8 cellular contexts compared by ENCODE assay signal in genomic region chr1:201537966-201538617, GRCh38. TPM values are rescaled to one million over a fixed set of nuclear protein-coding genes. Genes with fewer than 3 reads are reported as not detected.
DNase-seq lines count a peak whose midpoint lies in the region; ATAC-seq and TF ChIP-seq lines count a peak whose summit lies in the region.

No MANE protein-coding gene starts in this region.

- no peak for ATAC-seq in HG03442 (IDR thresholded peaks at IDR 0.05; ENCODE audit: unreplicated experiment)

- no peaks in the 10 kb centered on the region for H3K9me3 Mint-ChIP-seq in activated CD4-positive, alpha-beta memory T cell treated with anti-CD3 and anti-CD28 coated beads for 36 hours

- intact Hi-C loops in activated CD4-positive, alpha-beta memory T cell treated with anti-CD3 and anti-CD28 coated beads for 36 hours (cut with micrococcal nuclease) = no loop called here

- no peaks in the 10 kb centered on the region for H3K36me3 ChIP-seq in smooth muscle cell (ENCODE audit: low read depth)

- no peaks in the 10 kb centered on the region for H4K20me1 ChIP-seq in smooth muscle cell (ENCODE audit: low read depth)

- peaks cover 50% of the 10 kb centered on the region for H3K27me3 Mint-ChIP-seq in activated CD4-positive, alpha-beta memory T cell treated with anti-CD3 and anti-CD28 coated beads for 36 hours

- no peak overlapping the region for H3K27ac Mint-ChIP-seq in activated CD4-positive, alpha-beta memory T cell treated with anti-CD3 and anti-CD28 coated beads for 36 hours

- peaks cover 61% of the 10 kb centered on the region for H3F3A ChIP-seq in smooth muscle cell (ENCODE audit: low read depth)

- peaks cover 4% of the 10 kb centered on the region for H3K36me3 Mint-ChIP-seq in activated CD4-positive, alpha-beta memory T cell treated with anti-CD3 and anti-CD28 coated beads for 36 hours

- peak overlapping the region; percentile 97 for H3K4me2 ChIP-seq in smooth muscle cell

- H2AFZ ChIP-seq in smooth muscle cell (ENCODE audit: low read depth) = peak overlapping the region; percentile 64

- peaks cover 31% of the 10 kb centered on the region for H3K79me2 ChIP-seq in smooth muscle cell (ENCODE audit: low read depth)

- H3K27ac ChIP-seq in smooth muscle cell (ENCODE audit: low read depth) = peak overlapping the region; percentile 94

- H3K4me1 ChIP-seq in smooth muscle cell (ENCODE audit: low read depth) = peaks cover 31% of the 10 kb centered on the region

- H3K4me3 Mint-ChIP-seq in activated CD4-positive, alpha-beta memory T cell treated with anti-CD3 and anti-CD28 coated beads for 36 hours = peak overlapping the region; percentile 63

- TF ChIP-seq CTCF in smooth muscle cell (IDR thresholded peaks at IDR 0.05; ENCODE audit: borderline replicate concordance, insufficient read depth, poor library complexity, severe bottlenecking) = no peak
- TF ChIP-seq CTCF in GM10248 (IDR thresholded peaks at IDR 0.05; ENCODE audit: control extremely low read depth, extremely low read depth, low read depth, missing control alignments) = no peak

- no peaks in the 10 kb centered on the region for H3K9me3 ChIP-seq in smooth muscle cell (replicated peaks; ENCODE audit: low read depth)

- POLR2A ChIA-PET in activated CD4-positive, alpha-beta memory T cell treated with anti-CD3 and anti-CD28 coated beads for 36 hours (lab: Charles Lee) = no interaction called here
- POLR2A ChIA-PET in GM10248 (lab: Yijun Ruan, JAX) = no interaction called here

- peaks cover 16% of the 10 kb centered on the region for H3K4me1 Mint-ChIP-seq in activated CD4-positive, alpha-beta memory T cell treated with anti-CD3 and anti-CD28 coated beads for 36 hours (ENCODE audit: low read depth)

- peak; percentile 20 for DNase-seq in NCI-H146 (lab: John Stamatoyannopoulos, UW)
- no peak for DNase-seq in NCI-H146 treated with DMSO at 0.1 percent for 48 hours (lab: John Stamatoyannopoulos, UW; ENCODE audit: unreplicated experiment)
- no peak for DNase-seq in activated CD4-positive, alpha-beta memory T cell treated with anti-CD3 and anti-CD28 coated beads for 36 hours
- no peak for DNase-seq in smooth muscle cell (lab: John Stamatoyannopoulos, UW; ENCODE audit: unreplicated experiment)
- DNase-seq in occipital lobe (lab: John Stamatoyannopoulos, UW) = no peak
- DNase-seq in GM10248 (ENCODE audit: extremely low spot score) = no peak

- H3K27me3 ChIP-seq in smooth muscle cell (ENCODE audit: low read depth) = no peaks in the 10 kb centered on the region

- 17% methylated on average over 6 of the region's 6 CpGs for WGBS in smooth muscle cell (ENCODE audit: low lambda C conversion rate)

- CTCF ChIA-PET in activated CD4-positive, alpha-beta memory T cell treated with anti-CD3 and anti-CD28 coated beads for 36 hours (lab: Charles Lee) = interaction anchor here (1.4 kb wide), 1 partner anchor 26 kb away, joined by 7 read pairs; no protein-coding TSS in a partner anchor
- CTCF ChIA-PET in GM10248 (lab: Yijun Ruan, JAX) = interaction anchor here (1.3 to 11.4 kb wide), 6 partner anchors 9 to 90 kb away, joined by 3 to 157 read pairs (median 4); partner anchors contain the start of gene CSRP1

- H3K4me3 ChIP-seq in iPS-11a (ENCODE audit: low read depth, low read length) = peak overlapping the region; percentile 63
- peak overlapping the region; percentile 68 for H3K4me3 ChIP-seq in smooth muscle cell

- H3K9ac ChIP-seq in smooth muscle cell (ENCODE audit: low read depth) = peak overlapping the region; percentile 84

RNA-seq across cellular contexts. Expression of gene NAV1, which starts 0.8 kb away (rescaled TPM):
- total RNA-seq in activated CD4-positive, alpha-beta memory T cell treated with anti-CD3 and anti-CD28 coated beads for 36 hours = 1 to 10 TPM; 2.2 to 2.6 TPM
- total RNA-seq in smooth muscle cell = 52.3 and 60.1 TPM in 2 replicates
- polyA plus RNA-seq in smooth muscle cell = 65.2 and 71.1 TPM in 2 replicates
- total RNA-seq in occipital lobe = 38.8 TPM

RNA-seq across cellular contexts. Expression of gene CSRP1, which starts 31.2 kb away (rescaled TPM):
- total RNA-seq in activated CD4-positive, alpha-beta memory T cell treated with anti-CD3 and anti-CD28 coated beads for 36 hours = 10 to 100 TPM; 48.4 to 51.8 TPM
- total RNA-seq in smooth muscle cell = 317 and 345 TPM in 2 replicates
- 202 and 215 TPM in 2 replicates for polyA plus RNA-seq in smooth muscle cell
- 16.8 TPM for total RNA-seq in occipital lobe

Comparison
In these comparisons a context has a peak if more than half of its experiments do, and no peak if none do; other contexts are left out.
1. RNA of gene NAV1, which starts 0.8 kb away (total RNA-seq): 52.3 to 60.1 TPM in smooth muscle cell and 38.8 TPM in occipital lobe (single experiment); 2.2 to 2.6 TPM in activated CD4-positive, alpha-beta memory T cell treated with anti-CD3 and anti-CD28 coated beads for 36 hours; every median in the first group is over 10 times any median in the second.